ENCODE assay signal across 1 cellular context in the genomic region with DNA sequence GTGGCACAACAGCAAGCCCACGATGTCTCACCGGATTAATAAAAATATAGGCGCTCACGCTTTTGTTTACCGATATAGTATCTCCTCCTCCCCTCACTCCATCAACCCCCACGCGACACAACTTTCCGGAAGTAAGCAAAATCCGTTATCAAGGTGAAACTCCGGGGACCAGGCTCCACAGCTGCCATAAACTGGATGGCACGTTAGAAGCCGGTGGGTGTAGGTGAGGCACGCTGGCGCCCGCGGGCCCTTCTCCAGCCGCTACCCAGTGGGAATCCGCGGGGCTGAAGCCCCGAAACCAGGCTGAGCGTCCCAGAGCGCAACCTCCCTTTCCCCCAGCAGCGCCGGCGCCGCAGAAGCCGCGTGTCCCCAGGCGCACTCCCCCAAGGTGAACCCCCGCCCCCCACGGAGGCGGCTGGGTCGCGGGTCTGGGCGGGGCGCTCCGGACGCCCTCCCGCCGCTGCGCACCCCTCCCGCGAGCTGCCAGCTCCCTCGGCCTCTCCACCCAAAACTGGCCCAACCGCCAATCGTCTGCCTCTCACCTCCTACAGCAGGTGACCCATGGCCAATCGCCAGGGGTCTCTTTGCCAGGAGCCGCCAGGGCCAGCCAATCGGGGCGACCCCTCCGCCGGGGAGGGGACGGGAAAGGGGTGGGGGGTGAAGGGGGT.
TF ChIP-seq lines count a peak whose summit lies in the region.

No MANE protein-coding gene starts in this region.

TF ChIP-seq in K562, 482 proteins besides CTCF, POLR2A, EP300 and RAD21 (continued from another document and continues in another):
- TF ChIP-seq, protein P1, sequence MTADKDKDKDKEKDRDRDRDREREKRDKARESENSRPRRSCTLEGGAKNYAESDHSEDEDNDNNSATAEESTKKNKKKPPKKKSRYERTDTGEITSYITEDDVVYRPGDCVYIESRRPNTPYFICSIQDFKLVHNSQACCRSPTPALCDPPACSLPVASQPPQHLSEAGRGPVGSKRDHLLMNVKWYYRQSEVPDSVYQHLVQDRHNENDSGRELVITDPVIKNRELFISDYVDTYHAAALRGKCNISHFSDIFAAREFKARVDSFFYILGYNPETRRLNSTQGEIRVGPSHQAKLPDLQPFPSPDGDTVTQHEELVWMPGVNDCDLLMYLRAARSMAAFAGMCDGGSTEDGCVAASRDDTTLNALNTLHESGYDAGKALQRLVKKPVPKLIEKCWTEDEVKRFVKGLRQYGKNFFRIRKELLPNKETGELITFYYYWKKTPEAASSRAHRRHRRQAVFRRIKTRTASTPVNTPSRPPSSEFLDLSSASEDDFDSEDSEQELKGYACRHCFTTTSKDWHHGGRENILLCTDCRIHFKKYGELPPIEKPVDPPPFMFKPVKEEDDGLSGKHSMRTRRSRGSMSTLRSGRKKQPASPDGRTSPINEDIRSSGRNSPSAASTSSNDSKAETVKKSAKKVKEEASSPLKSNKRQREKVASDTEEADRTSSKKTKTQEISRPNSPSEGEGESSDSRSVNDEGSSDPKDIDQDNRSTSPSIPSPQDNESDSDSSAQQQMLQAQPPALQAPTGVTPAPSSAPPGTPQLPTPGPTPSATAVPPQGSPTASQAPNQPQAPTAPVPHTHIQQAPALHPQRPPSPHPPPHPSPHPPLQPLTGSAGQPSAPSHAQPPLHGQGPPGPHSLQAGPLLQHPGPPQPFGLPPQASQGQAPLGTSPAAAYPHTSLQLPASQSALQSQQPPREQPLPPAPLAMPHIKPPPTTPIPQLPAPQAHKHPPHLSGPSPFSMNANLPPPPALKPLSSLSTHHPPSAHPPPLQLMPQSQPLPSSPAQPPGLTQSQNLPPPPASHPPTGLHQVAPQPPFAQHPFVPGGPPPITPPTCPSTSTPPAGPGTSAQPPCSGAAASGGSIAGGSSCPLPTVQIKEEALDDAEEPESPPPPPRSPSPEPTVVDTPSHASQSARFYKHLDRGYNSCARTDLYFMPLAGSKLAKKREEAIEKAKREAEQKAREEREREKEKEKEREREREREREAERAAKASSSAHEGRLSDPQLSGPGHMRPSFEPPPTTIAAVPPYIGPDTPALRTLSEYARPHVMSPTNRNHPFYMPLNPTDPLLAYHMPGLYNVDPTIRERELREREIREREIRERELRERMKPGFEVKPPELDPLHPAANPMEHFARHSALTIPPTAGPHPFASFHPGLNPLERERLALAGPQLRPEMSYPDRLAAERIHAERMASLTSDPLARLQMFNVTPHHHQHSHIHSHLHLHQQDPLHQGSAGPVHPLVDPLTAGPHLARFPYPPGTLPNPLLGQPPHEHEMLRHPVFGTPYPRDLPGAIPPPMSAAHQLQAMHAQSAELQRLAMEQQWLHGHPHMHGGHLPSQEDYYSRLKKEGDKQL (CRISPR knock-in tag; IDR thresholded peaks at IDR 0.05; ENCODE audit: borderline replicate concordance), result no peak
- no peak for TF ChIP-seq HNRNPH1 (optimal IDR thresholded peaks at IDR 0.05; ENCODE audit: low read depth, low read length)
- TF ChIP-seq ZNF589 (CRISPR knock-in tag; IDR thresholded peaks at IDR 0.05; ENCODE audit: low read depth), result no peak
- no peak for TF ChIP-seq ZNF77 (CRISPR knock-in tag; IDR thresholded peaks at IDR 0.05)
- TF ChIP-seq SMARCA5 (IDR thresholded peaks at IDR 0.05), result no peak
- TF ChIP-seq BCL6 (CRISPR knock-in tag; IDR thresholded peaks at IDR 0.05), result no peak
- TF ChIP-seq TCF7 (IDR thresholded peaks at IDR 0.05; ENCODE audit: borderline replicate concordance), result no peak
- no peak for TF ChIP-seq ZNF184 (CRISPR knock-in tag; IDR thresholded peaks at IDR 0.05)
- no peak for TF ChIP-seq CBFB (CRISPR knock-in tag; IDR thresholded peaks at IDR 0.05)
- no peak for TF ChIP-seq RBM39 (optimal IDR thresholded peaks at IDR 0.05; ENCODE audit: low read depth, low read length)
- no peak for TF ChIP-seq U2AF1 (optimal IDR thresholded peaks at IDR 0.05; ENCODE audit: low read depth, low read length)
- TF ChIP-seq ESRRB (CRISPR knock-in tag; IDR thresholded peaks at IDR 0.05; ENCODE audit: borderline replicate concordance), result no peak
- no peak for TF ChIP-seq ILK (tag; IDR thresholded peaks at IDR 0.05; ENCODE audit: borderline replicate concordance, low read depth)
- no peak for TF ChIP-seq NFIC (IDR thresholded peaks at IDR 0.05)
- TF ChIP-seq PHF20 (IDR thresholded peaks at IDR 0.05; ENCODE audit: partially characterized antibody), result peak; percentile 46
- no peak for TF ChIP-seq ZFP1 (CRISPR knock-in tag; IDR thresholded peaks at IDR 0.05)
- no peak for TF ChIP-seq ZNF253 (CRISPR knock-in tag; conservative IDR thresholded peaks at IDR 0.05)
- TF ChIP-seq TCF7L2 (IDR thresholded peaks at IDR 0.05; ENCODE audit: low read depth, low read length), result no peak
- TF ChIP-seq LARP7 (IDR thresholded peaks at IDR 0.05), result no peak
- TF ChIP-seq, protein P2, sequence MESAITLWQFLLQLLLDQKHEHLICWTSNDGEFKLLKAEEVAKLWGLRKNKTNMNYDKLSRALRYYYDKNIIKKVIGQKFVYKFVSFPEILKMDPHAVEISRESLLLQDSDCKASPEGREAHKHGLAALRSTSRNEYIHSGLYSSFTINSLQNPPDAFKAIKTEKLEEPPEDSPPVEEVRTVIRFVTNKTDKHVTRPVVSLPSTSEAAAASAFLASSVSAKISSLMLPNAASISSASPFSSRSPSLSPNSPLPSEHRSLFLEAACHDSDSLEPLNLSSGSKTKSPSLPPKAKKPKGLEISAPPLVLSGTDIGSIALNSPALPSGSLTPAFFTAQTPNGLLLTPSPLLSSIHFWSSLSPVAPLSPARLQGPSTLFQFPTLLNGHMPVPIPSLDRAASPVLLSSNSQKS (CRISPR knock-in tag; IDR thresholded peaks at IDR 0.05), result no peak
- TF ChIP-seq, protein P3, sequence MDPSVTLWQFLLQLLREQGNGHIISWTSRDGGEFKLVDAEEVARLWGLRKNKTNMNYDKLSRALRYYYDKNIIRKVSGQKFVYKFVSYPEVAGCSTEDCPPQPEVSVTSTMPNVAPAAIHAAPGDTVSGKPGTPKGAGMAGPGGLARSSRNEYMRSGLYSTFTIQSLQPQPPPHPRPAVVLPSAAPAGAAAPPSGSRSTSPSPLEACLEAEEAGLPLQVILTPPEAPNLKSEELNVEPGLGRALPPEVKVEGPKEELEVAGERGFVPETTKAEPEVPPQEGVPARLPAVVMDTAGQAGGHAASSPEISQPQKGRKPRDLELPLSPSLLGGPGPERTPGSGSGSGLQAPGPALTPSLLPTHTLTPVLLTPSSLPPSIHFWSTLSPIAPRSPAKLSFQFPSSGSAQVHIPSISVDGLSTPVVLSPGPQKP (CRISPR knock-in tag; IDR thresholded peaks at IDR 0.05), result no peak
- 0 out of 2 replicates have a peak, but pooled peaks have one; percentile 55 for TF ChIP-seq KLF13 (tag; IDR thresholded peaks at IDR 0.05; ENCODE audit: borderline replicate concordance, low read depth)
- TF ChIP-seq BDP1 (IDR thresholded peaks at IDR 0.05; ENCODE audit: insufficient read depth, insufficient read length), result no peak
- TF ChIP-seq SMARCB1 (IDR thresholded peaks at IDR 0.05; ENCODE audit: insufficient read length, low read depth), result no peak
- TF ChIP-seq DACH1 (IDR thresholded peaks at IDR 0.05; ENCODE audit: partially characterized antibody), result no peak
- TF ChIP-seq ZNF140 (CRISPR knock-in tag; IDR thresholded peaks at IDR 0.05), result no peak
- no peak for TF ChIP-seq NCOA2 (IDR thresholded peaks at IDR 0.05; ENCODE audit: partially characterized antibody in 2 of 2)
- TF ChIP-seq TAF9B (IDR thresholded peaks at IDR 0.05; ENCODE audit: partially characterized antibody), result peak; percentile 32
- TF ChIP-seq PRMT5 (CRISPR knock-in tag; IDR thresholded peaks at IDR 0.05), result no peak
- no peak for TF ChIP-seq SRSF7 (optimal IDR thresholded peaks at IDR 0.05; ENCODE audit: low read depth, low read length)
- no peak for TF ChIP-seq ZC3H11A (IDR thresholded peaks at IDR 0.05; ENCODE audit: low read depth, low read length)
- TF ChIP-seq SP2 (IDR thresholded peaks at IDR 0.05; ENCODE audit: extremely low read depth, low read depth, low read length, poor library complexity, severe bottlenecking), result no peak
- no peak for TF ChIP-seq PTRF (tag; IDR thresholded peaks at IDR 0.05)
- no peak for TF ChIP-seq RFX7 (CRISPR knock-in tag; IDR thresholded peaks at IDR 0.05)
- TF ChIP-seq ZZZ3 (IDR thresholded peaks at IDR 0.05), result no peak
- TF ChIP-seq NR2C2 (CRISPR knock-in tag; IDR thresholded peaks at IDR 0.05), result no peak
- TF ChIP-seq NR2C2 (tag; IDR thresholded peaks at IDR 0.05), result peak; percentile 93
- TF ChIP-seq PRPF4 (IDR thresholded peaks at IDR 0.05; ENCODE audit: insufficient read depth, low read depth, low read length, poor library complexity, severe bottlenecking), result no peak
- TF ChIP-seq, protein P4, sequence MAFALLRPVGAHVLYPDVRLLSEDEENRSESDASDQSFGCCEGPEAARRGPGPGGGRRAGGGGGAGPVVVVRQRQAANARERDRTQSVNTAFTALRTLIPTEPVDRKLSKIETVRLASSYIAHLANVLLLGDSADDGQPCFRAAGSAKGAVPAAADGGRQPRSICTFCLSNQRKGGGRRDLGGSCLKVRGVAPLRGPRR (CRISPR knock-in tag; IDR thresholded peaks at IDR 0.05), result no peak
- no peak; the same call in 1 of the 2 replicates for TF ChIP-seq TARDBP (IDR thresholded peaks at IDR 0.05)
- TF ChIP-seq GABPB2 (CRISPR knock-in tag; conservative IDR thresholded peaks at IDR 0.05), result no peak
- TF ChIP-seq JUND (IDR thresholded peaks at IDR 0.05; ENCODE audit: borderline replicate concordance, low read depth, low read length), result peak; percentile 30; the same call in 1 of the 2 replicates
- peak; percentile 46; the same call in 1 of the 3 replicates for TF ChIP-seq JUND (tag; IDR thresholded peaks at IDR 0.05; ENCODE audit: borderline replicate concordance, low read depth, low read length)
- TF ChIP-seq PYGO2 (tag; IDR thresholded peaks at IDR 0.05), result no peak
- no peak for TF ChIP-seq ZC3H4 (CRISPR knock-in tag; IDR thresholded peaks at IDR 0.05; ENCODE audit: borderline replicate concordance)
- TF ChIP-seq, protein P5, sequence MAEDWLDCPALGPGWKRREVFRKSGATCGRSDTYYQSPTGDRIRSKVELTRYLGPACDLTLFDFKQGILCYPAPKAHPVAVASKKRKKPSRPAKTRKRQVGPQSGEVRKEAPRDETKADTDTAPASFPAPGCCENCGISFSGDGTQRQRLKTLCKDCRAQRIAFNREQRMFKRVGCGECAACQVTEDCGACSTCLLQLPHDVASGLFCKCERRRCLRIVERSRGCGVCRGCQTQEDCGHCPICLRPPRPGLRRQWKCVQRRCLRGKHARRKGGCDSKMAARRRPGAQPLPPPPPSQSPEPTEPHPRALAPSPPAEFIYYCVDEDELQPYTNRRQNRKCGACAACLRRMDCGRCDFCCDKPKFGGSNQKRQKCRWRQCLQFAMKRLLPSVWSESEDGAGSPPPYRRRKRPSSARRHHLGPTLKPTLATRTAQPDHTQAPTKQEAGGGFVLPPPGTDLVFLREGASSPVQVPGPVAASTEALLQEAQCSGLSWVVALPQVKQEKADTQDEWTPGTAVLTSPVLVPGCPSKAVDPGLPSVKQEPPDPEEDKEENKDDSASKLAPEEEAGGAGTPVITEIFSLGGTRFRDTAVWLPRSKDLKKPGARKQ (CRISPR knock-in tag; IDR thresholded peaks at IDR 0.05), result no peak
- no peak for TF ChIP-seq ZNF274 (IDR thresholded peaks at IDR 0.05; ENCODE audit: borderline replicate concordance, low read depth, low read length)
- 0 out of 2 replicates have a peak, but pooled peaks have one; percentile 11 for TF ChIP-seq ZNF224 (CRISPR knock-in tag; IDR thresholded peaks at IDR 0.05)
- TF ChIP-seq THRAP3 (IDR thresholded peaks at IDR 0.05; ENCODE audit: borderline replicate concordance), result no peak
- TF ChIP-seq, protein P6, sequence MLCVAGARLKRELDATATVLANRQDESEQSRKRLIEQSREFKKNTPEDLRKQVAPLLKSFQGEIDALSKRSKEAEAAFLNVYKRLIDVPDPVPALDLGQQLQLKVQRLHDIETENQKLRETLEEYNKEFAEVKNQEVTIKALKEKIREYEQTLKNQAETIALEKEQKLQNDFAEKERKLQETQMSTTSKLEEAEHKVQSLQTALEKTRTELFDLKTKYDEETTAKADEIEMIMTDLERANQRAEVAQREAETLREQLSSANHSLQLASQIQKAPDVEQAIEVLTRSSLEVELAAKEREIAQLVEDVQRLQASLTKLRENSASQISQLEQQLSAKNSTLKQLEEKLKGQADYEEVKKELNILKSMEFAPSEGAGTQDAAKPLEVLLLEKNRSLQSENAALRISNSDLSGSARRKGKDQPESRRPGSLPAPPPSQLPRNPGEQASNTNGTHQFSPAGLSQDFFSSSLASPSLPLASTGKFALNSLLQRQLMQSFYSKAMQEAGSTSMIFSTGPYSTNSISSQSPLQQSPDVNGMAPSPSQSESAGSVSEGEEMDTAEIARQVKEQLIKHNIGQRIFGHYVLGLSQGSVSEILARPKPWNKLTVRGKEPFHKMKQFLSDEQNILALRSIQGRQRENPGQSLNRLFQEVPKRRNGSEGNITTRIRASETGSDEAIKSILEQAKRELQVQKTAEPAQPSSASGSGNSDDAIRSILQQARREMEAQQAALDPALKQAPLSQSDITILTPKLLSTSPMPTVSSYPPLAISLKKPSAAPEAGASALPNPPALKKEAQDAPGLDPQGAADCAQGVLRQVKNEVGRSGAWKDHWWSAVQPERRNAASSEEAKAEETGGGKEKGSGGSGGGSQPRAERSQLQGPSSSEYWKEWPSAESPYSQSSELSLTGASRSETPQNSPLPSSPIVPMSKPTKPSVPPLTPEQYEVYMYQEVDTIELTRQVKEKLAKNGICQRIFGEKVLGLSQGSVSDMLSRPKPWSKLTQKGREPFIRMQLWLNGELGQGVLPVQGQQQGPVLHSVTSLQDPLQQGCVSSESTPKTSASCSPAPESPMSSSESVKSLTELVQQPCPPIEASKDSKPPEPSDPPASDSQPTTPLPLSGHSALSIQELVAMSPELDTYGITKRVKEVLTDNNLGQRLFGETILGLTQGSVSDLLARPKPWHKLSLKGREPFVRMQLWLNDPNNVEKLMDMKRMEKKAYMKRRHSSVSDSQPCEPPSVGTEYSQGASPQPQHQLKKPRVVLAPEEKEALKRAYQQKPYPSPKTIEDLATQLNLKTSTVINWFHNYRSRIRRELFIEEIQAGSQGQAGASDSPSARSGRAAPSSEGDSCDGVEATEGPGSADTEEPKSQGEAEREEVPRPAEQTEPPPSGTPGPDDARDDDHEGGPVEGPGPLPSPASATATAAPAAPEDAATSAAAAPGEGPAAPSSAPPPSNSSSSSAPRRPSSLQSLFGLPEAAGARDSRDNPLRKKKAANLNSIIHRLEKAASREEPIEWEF (CRISPR knock-in tag; IDR thresholded peaks at IDR 0.05), result no peak
- no peak for TF ChIP-seq ZNF717 (CRISPR knock-in tag; IDR thresholded peaks at IDR 0.05)
- peak; percentile 51; the same call in 1 of the 2 replicates for TF ChIP-seq NCOA1 (IDR thresholded peaks at IDR 0.05; ENCODE audit: low read depth)
- TF ChIP-seq RFX5 (IDR thresholded peaks at IDR 0.05; ENCODE audit: low read depth, low read length), result no peak
- peak; percentile 74 for TF ChIP-seq RBBP5 (IDR thresholded peaks at IDR 0.05; ENCODE audit: borderline replicate concordance, insufficient read depth, low read length, poor library complexity, severe bottlenecking)
- TF ChIP-seq, protein P7, sequence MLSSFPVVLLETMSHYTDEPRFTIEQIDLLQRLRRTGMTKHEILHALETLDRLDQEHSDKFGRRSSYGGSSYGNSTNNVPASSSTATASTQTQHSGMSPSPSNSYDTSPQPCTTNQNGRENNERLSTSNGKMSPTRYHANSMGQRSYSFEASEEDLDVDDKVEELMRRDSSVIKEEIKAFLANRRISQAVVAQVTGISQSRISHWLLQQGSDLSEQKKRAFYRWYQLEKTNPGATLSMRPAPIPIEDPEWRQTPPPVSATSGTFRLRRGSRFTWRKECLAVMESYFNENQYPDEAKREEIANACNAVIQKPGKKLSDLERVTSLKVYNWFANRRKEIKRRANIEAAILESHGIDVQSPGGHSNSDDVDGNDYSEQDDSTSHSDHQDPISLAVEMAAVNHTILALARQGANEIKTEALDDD (IDR thresholded peaks at IDR 0.05), result no peak
- peak; percentile 60; the same call in 1 of the 2 replicates for TF ChIP-seq MXI1 (IDR thresholded peaks at IDR 0.05; ENCODE audit: low read depth, low read length)
- TF ChIP-seq PURB (CRISPR knock-in tag; IDR thresholded peaks at IDR 0.05; ENCODE audit: low read depth), result no peak
